ENCODE assay signal across 2 cellular contexts in genomic region chr1:27638047-27638734, GRCh38.
A peak's percentile ranks its signal among the peaks of the same experiment; 100 is the strongest.
TF ChIP-seq lines count a peak whose summit lies in the region.

No MANE protein-coding gene starts in this region.

TF ChIP-seq in HEK293, 187 proteins besides CTCF, POLR2A, EP300 and RAD21:
- TF ChIP-seq ZNF837 (tag by site-specific recombination; IDR thresholded peaks at IDR 0.05) (no peak), ZBTB17 (tag by site-specific recombination; IDR thresholded peaks at IDR 0.05) (peak; percentile 45; the same call in 1 of the 2 replicates)

TF ChIP-seq in K562, 482 proteins besides CTCF, POLR2A, EP300 and RAD21:
- TF ChIP-seq SMARCA5 (IDR thresholded peaks at IDR 0.05) (no peak), FOXA1 (IDR thresholded peaks at IDR 0.05; ENCODE audit: borderline replicate concordance) (no peak), ZFP36 (IDR thresholded peaks at IDR 0.05; ENCODE audit: low read depth, low read length, partially characterized antibody) (peak; percentile 88), ZNF3 (CRISPR knock-in tag; IDR thresholded peaks at IDR 0.05) (peak; percentile 56; the same call in 1 of the 2 replicates), ZNF79 (CRISPR knock-in tag; IDR thresholded peaks at IDR 0.05; ENCODE audit: low read depth) (no peak)
- TF ChIP-seq, protein P1, sequence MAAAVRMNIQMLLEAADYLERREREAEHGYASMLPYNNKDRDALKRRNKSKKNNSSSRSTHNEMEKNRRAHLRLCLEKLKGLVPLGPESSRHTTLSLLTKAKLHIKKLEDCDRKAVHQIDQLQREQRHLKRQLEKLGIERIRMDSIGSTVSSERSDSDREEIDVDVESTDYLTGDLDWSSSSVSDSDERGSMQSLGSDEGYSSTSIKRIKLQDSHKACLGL (CRISPR knock-in tag; IDR thresholded peaks at IDR 0.05; ENCODE audit: borderline replicate concordance, poor library complexity, severe bottlenecking): no peak
TF ChIP-seq in K562: peak in this region for 2.
